Comparison of ENCODE assay signal across 1 cellular context in the genomic region with DNA sequence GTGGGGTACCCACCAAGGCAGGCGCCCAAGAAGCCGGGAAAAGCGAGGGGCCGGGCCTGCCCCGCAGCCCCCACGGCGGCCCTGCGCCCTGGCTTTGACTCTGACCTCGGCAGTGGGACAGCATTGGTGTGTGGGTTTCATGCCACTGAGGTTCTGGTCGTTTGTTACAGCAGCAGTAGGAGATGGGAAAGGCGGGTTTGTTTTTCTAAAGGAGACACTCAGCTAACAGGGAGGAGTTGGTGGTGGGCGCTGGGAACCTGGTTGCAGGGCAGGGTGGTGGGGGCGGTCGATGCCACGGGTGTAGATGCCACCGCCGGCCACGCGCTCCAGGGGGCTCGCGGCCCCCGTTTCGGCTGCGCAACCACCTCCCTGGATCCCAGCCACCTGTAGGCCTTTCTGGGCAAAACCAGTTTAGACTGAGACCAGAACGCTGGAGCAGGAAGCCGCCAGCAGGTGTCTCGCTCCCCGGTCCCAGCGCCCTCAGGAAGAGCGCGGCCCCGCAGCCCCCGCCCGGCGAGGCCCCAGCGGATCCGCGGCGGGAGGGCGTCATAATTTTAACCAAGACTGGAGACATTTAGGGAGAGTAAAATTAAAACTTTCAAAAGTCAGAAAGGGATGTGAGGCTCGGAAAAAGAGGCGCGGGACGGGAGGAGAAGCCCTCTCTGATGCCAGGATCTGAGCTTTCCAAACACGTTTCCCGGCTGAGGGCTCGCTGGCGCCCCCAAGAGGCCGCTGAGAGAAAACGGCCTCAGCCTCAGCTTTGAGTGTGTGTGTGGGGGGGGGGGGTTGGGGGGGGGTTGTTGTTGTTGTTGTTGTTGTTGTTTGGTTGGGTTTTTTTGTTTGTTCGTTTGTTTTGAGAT.
TF ChIP-seq lines count a peak whose summit lies in the region.

No MANE protein-coding gene starts in this region.

TF ChIP-seq in K562, 482 proteins besides CTCF, POLR2A, EP300 and RAD21 (continued from another document and continues in another):
- TF ChIP-seq, protein P1, sequence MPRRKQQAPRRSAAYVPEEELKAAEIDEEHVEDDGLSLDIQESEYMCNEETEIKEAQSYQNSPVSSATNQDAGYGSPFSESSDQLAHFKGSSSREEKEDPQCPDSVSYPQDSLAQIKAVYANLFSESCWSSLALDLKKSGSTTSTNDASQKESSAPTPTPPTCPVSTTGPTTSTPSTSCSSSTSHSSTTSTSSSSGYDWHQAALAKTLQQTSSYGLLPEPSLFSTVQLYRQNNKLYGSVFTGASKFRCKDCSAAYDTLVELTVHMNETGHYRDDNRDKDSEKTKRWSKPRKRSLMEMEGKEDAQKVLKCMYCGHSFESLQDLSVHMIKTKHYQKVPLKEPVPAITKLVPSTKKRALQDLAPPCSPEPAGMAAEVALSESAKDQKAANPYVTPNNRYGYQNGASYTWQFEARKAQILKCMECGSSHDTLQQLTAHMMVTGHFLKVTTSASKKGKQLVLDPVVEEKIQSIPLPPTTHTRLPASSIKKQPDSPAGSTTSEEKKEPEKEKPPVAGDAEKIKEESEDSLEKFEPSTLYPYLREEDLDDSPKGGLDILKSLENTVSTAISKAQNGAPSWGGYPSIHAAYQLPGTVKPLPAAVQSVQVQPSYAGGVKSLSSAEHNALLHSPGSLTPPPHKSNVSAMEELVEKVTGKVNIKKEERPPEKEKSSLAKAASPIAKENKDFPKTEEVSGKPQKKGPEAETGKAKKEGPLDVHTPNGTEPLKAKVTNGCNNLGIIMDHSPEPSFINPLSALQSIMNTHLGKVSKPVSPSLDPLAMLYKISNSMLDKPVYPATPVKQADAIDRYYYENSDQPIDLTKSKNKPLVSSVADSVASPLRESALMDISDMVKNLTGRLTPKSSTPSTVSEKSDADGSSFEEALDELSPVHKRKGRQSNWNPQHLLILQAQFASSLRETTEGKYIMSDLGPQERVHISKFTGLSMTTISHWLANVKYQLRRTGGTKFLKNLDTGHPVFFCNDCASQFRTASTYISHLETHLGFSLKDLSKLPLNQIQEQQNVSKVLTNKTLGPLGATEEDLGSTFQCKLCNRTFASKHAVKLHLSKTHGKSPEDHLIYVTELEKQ (CRISPR knock-in tag; IDR thresholded peaks at IDR 0.05), result no peak
- TF ChIP-seq SRSF9 (IDR thresholded peaks at IDR 0.05; ENCODE audit: borderline replicate concordance, low read depth, low read length), result no peak
- TF ChIP-seq ZNF263 (CRISPR knock-in tag; IDR thresholded peaks at IDR 0.05; ENCODE audit: borderline replicate concordance), result no peak
- TF ChIP-seq PHB (CRISPR knock-in tag; IDR thresholded peaks at IDR 0.05), result no peak
- TF ChIP-seq ZNF140 (CRISPR knock-in tag; IDR thresholded peaks at IDR 0.05), result no peak
- TF ChIP-seq KDM1A (IDR thresholded peaks at IDR 0.05), result peak in 1 of 2 experiments; percentile 23; a peak in 1 of 4 replicates
- no peak for TF ChIP-seq CREBBP (IDR thresholded peaks at IDR 0.05; ENCODE audit: low read depth, low read length)
- no peak for TF ChIP-seq ZNF347 (CRISPR knock-in tag; IDR thresholded peaks at IDR 0.05; ENCODE audit: low read depth)
- TF ChIP-seq ILF3 (IDR thresholded peaks at IDR 0.05; ENCODE audit: borderline replicate concordance), result no peak
- no peak for TF ChIP-seq GATA2 (CRISPR knock-in tag; IDR thresholded peaks at IDR 0.05)
- TF ChIP-seq NBN (IDR thresholded peaks at IDR 0.05; ENCODE audit: low read depth), result peak; percentile 90
- TF ChIP-seq, protein P2, sequence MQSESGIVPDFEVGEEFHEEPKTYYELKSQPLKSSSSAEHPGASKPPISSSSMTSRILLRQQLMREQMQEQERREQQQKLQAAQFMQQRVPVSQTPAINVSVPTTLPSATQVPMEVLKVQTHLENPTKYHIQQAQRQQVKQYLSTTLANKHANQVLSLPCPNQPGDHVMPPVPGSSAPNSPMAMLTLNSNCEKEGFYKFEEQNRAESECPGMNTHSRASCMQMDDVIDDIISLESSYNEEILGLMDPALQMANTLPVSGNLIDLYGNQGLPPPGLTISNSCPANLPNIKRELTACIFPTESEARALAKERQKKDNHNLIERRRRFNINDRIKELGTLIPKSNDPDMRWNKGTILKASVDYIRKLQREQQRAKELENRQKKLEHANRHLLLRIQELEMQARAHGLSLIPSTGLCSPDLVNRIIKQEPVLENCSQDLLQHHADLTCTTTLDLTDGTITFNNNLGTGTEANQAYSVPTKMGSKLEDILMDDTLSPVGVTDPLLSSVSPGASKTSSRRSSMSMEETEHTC (IDR thresholded peaks at IDR 0.05), result no peak
- TF ChIP-seq, protein P3, sequence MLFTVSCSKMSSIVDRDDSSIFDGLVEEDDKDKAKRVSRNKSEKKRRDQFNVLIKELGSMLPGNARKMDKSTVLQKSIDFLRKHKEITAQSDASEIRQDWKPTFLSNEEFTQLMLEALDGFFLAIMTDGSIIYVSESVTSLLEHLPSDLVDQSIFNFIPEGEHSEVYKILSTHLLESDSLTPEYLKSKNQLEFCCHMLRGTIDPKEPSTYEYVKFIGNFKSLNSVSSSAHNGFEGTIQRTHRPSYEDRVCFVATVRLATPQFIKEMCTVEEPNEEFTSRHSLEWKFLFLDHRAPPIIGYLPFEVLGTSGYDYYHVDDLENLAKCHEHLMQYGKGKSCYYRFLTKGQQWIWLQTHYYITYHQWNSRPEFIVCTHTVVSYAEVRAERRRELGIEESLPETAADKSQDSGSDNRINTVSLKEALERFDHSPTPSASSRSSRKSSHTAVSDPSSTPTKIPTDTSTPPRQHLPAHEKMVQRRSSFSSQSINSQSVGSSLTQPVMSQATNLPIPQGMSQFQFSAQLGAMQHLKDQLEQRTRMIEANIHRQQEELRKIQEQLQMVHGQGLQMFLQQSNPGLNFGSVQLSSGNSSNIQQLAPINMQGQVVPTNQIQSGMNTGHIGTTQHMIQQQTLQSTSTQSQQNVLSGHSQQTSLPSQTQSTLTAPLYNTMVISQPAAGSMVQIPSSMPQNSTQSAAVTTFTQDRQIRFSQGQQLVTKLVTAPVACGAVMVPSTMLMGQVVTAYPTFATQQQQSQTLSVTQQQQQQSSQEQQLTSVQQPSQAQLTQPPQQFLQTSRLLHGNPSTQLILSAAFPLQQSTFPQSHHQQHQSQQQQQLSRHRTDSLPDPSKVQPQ (CRISPR knock-in tag; IDR thresholded peaks at IDR 0.05; ENCODE audit: borderline replicate concordance), result no peak
- TF ChIP-seq BCL6 (CRISPR knock-in tag; IDR thresholded peaks at IDR 0.05), result no peak
- TF ChIP-seq ELF4 (CRISPR knock-in tag; IDR thresholded peaks at IDR 0.05), result no peak
- no peak for TF ChIP-seq HNRNPK (IDR thresholded peaks at IDR 0.05; ENCODE audit: low read depth, low read length, poor library complexity, severe bottlenecking)
- no peak for TF ChIP-seq RHOXF2B (CRISPR knock-in tag; conservative IDR thresholded peaks at IDR 0.05)
- no peak for TF ChIP-seq PCBP2 (IDR thresholded peaks at IDR 0.05; ENCODE audit: low read depth, low read length, poor library complexity, severe bottlenecking)
- TF ChIP-seq SMAD1 (IDR thresholded peaks at IDR 0.05; ENCODE audit: low read depth, low read length, partially characterized antibody), result no peak
- TF ChIP-seq STAT5B (CRISPR knock-in tag; IDR thresholded peaks at IDR 0.05), result no peak
- no peak for TF ChIP-seq ZNF644 (tag; IDR thresholded peaks at IDR 0.05; ENCODE audit: low read depth)
- TF ChIP-seq MTA3 (IDR thresholded peaks at IDR 0.05; ENCODE audit: borderline replicate concordance), result peak; percentile 29; the same call in 1 of the 2 replicates
- TF ChIP-seq, protein P4, sequence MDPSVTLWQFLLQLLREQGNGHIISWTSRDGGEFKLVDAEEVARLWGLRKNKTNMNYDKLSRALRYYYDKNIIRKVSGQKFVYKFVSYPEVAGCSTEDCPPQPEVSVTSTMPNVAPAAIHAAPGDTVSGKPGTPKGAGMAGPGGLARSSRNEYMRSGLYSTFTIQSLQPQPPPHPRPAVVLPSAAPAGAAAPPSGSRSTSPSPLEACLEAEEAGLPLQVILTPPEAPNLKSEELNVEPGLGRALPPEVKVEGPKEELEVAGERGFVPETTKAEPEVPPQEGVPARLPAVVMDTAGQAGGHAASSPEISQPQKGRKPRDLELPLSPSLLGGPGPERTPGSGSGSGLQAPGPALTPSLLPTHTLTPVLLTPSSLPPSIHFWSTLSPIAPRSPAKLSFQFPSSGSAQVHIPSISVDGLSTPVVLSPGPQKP (CRISPR knock-in tag; IDR thresholded peaks at IDR 0.05), result no peak
- TF ChIP-seq GTF2A2 (tag; IDR thresholded peaks at IDR 0.05), result no peak
- no peak for TF ChIP-seq NR3C1 (CRISPR knock-in tag; IDR thresholded peaks at IDR 0.05)
- TF ChIP-seq SMARCA5 (IDR thresholded peaks at IDR 0.05), result no peak
- TF ChIP-seq RAD51 (IDR thresholded peaks at IDR 0.05; ENCODE audit: borderline replicate concordance, low read depth), result peak; percentile 7; the same call in 1 of the 2 replicates
- TF ChIP-seq, protein P5, sequence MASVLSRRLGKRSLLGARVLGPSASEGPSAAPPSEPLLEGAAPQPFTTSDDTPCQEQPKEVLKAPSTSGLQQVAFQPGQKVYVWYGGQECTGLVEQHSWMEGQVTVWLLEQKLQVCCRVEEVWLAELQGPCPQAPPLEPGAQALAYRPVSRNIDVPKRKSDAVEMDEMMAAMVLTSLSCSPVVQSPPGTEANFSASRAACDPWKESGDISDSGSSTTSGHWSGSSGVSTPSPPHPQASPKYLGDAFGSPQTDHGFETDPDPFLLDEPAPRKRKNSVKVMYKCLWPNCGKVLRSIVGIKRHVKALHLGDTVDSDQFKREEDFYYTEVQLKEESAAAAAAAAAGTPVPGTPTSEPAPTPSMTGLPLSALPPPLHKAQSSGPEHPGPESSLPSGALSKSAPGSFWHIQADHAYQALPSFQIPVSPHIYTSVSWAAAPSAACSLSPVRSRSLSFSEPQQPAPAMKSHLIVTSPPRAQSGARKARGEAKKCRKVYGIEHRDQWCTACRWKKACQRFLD (CRISPR knock-in tag; IDR thresholded peaks at IDR 0.05), result no peak
- TF ChIP-seq, protein P6, sequence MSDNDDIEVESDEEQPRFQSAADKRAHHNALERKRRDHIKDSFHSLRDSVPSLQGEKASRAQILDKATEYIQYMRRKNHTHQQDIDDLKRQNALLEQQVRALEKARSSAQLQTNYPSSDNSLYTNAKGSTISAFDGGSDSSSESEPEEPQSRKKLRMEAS (CRISPR knock-in tag; IDR thresholded peaks at IDR 0.05), result peak; percentile 26; the same call in 1 of the 2 replicates
- TF ChIP-seq ZNF778 (CRISPR knock-in tag; IDR thresholded peaks at IDR 0.05), result no peak
- TF ChIP-seq, protein P7, sequence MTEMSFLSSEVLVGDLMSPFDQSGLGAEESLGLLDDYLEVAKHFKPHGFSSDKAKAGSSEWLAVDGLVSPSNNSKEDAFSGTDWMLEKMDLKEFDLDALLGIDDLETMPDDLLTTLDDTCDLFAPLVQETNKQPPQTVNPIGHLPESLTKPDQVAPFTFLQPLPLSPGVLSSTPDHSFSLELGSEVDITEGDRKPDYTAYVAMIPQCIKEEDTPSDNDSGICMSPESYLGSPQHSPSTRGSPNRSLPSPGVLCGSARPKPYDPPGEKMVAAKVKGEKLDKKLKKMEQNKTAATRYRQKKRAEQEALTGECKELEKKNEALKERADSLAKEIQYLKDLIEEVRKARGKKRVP (CRISPR knock-in tag; IDR thresholded peaks at IDR 0.05), result no peak
- TF ChIP-seq POLR2AphosphoS2 (IDR thresholded peaks at IDR 0.05; ENCODE audit: low read length), result no peak
- TF ChIP-seq, protein P8, sequence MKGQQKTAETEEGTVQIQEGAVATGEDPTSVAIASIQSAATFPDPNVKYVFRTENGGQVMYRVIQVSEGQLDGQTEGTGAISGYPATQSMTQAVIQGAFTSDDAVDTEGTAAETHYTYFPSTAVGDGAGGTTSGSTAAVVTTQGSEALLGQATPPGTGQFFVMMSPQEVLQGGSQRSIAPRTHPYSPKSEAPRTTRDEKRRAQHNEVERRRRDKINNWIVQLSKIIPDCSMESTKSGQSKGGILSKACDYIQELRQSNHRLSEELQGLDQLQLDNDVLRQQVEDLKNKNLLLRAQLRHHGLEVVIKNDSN (CRISPR knock-in tag; IDR thresholded peaks at IDR 0.05), result no peak
- TF ChIP-seq MTF1 (CRISPR knock-in tag; IDR thresholded peaks at IDR 0.05; ENCODE audit: borderline replicate concordance), result no peak
- no peak for TF ChIP-seq PHTF2 (CRISPR knock-in tag; IDR thresholded peaks at IDR 0.05)
- peak in 1 of 3 experiments; percentile 18 for TF ChIP-seq YY1 (IDR thresholded peaks at IDR 0.05; ENCODE audit: borderline replicate concordance in 1 of 3, control insufficient read depth in 1 of 3, extremely low read depth in 1 of 3, insufficient read depth in 3 of 3, insufficient read length in 1 of 3, insufficient replicate concordance in 2 of 3, low read depth in 1 of 3, low read length in 2 of 3)
- TF ChIP-seq MTA2 (IDR thresholded peaks at IDR 0.05; ENCODE audit: low read depth), result no peak
- TF ChIP-seq, protein P9, sequence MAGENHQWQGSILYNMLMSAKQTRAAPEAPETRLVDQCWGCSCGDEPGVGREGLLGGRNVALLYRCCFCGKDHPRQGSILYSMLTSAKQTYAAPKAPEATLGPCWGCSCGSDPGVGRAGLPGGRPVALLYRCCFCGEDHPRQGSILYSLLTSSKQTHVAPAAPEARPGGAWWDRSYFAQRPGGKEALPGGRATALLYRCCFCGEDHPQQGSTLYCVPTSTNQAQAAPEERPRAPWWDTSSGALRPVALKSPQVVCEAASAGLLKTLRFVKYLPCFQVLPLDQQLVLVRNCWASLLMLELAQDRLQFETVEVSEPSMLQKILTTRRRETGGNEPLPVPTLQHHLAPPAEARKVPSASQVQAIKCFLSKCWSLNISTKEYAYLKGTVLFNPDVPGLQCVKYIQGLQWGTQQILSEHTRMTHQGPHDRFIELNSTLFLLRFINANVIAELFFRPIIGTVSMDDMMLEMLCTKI (IDR thresholded peaks at IDR 0.05; ENCODE audit: partially characterized antibody), result no peak
- TF ChIP-seq ZZZ3 (IDR thresholded peaks at IDR 0.05), result no peak
- TF ChIP-seq ZNF695 (CRISPR knock-in tag; IDR thresholded peaks at IDR 0.05), result no peak
- no peak for TF ChIP-seq PML (IDR thresholded peaks at IDR 0.05; ENCODE audit: low read length)
- TF ChIP-seq CHD2 (IDR thresholded peaks at IDR 0.05; ENCODE audit: low read depth, low read length), result no peak
- TF ChIP-seq, protein P10, sequence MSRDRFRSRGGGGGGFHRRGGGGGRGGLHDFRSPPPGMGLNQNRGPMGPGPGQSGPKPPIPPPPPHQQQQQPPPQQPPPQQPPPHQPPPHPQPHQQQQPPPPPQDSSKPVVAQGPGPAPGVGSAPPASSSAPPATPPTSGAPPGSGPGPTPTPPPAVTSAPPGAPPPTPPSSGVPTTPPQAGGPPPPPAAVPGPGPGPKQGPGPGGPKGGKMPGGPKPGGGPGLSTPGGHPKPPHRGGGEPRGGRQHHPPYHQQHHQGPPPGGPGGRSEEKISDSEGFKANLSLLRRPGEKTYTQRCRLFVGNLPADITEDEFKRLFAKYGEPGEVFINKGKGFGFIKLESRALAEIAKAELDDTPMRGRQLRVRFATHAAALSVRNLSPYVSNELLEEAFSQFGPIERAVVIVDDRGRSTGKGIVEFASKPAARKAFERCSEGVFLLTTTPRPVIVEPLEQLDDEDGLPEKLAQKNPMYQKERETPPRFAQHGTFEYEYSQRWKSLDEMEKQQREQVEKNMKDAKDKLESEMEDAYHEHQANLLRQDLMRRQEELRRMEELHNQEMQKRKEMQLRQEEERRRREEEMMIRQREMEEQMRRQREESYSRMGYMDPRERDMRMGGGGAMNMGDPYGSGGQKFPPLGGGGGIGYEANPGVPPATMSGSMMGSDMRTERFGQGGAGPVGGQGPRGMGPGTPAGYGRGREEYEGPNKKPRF (IDR thresholded peaks at IDR 0.05; ENCODE audit: low read depth, low read length), result no peak
- TF ChIP-seq, protein P11, sequence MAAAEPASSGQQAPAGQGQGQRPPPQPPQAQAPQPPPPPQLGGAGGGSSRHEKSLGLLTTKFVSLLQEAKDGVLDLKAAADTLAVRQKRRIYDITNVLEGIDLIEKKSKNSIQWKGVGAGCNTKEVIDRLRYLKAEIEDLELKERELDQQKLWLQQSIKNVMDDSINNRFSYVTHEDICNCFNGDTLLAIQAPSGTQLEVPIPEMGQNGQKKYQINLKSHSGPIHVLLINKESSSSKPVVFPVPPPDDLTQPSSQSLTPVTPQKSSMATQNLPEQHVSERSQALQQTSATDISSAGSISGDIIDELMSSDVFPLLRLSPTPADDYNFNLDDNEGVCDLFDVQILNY (CRISPR knock-in tag; IDR thresholded peaks at IDR 0.05), result no peak
- no peak for TF ChIP-seq ATF1 (CRISPR knock-in tag; IDR thresholded peaks at IDR 0.05)
- TF ChIP-seq ATF1 (tag; IDR thresholded peaks at IDR 0.05), result peak; percentile 30; the same call in 1 of the 2 replicates
